ENCODE assay signal across 10 cellular contexts in genomic region chr2:7795358-7796199, GRCh38.
DNase-seq lines count a peak whose midpoint lies in the region; ATAC-seq and TF ChIP-seq lines count a peak whose summit lies in the region.
"Had no signal": no experiment of that assay in that cellular context is flagged by ENCODE, and none has a peak within 500 bp of the region (broad histone marks: within the 10 kb centered on the region; RNA-seq: fewer than 3 reads in every experiment).

No MANE protein-coding gene starts in this region.

- H3K4me1 ChIP-seq in neural progenitor cell: peaks cover 7% of the 10 kb centered on the region
- H3K4me1 ChIP-seq: tibial nerve had no signal

- H2AFZ ChIP-seq in neural progenitor cell (replicated peaks): peak overlapping the region; percentile 66
- H2AFZ ChIP-seq: PC-9 had no signal

- H3K9ac ChIP-seq in neural progenitor cell: no peak overlapping the region

- H3K4me3 ChIP-seq in neural progenitor cell: no peak overlapping the region
- H3K4me3 ChIP-seq: PC-9, tibial nerve had no signal

- H3K79me2 ChIP-seq in neural progenitor cell (ENCODE audit: low read depth): no peaks in the 10 kb centered on the region

- TF ChIP-seq CTCF in neural progenitor cell (IDR thresholded peaks at IDR 0.05): no peak

- H3F3A ChIP-seq in neural progenitor cell (ENCODE audit: low read depth): peaks cover 5% of the 10 kb centered on the region

- peaks cover 7% of the 10 kb centered on the region for H3K27me3 Mint-ChIP-seq in neural progenitor cell (ENCODE audit: insufficient read depth, low read depth)

- H3K27ac ChIP-seq in neural progenitor cell: peak overlapping the region; percentile 27
- H3K27ac ChIP-seq: PC-9, tibial nerve had no signal

- H3K27ac Mint-ChIP-seq in neural progenitor cell: no peak overlapping the region

- H3K36me3 ChIP-seq in neural progenitor cell: no peaks in the 10 kb centered on the region
- H3K36me3 ChIP-seq: tibial nerve had no signal

- H3K36me3 Mint-ChIP-seq in neural progenitor cell: peaks cover 3% of the 10 kb centered on the region

- no peaks in the 10 kb centered on the region for H3K9me3 ChIP-seq in neural progenitor cell (ENCODE audit: low read depth)
- H3K9me3 ChIP-seq: tibial nerve had no signal

- peak; percentile 37 for DNase-seq in NCI-H748 (lab: John Stamatoyannopoulos, UW; ENCODE audit: unreplicated experiment)
- no peak for DNase-seq in NCI-H748 treated with DMSO at 0.1 percent for 48 hours (lab: John Stamatoyannopoulos, UW)
- peak; percentile 78 for DNase-seq in NCI-H2107 (lab: John Stamatoyannopoulos, UW)
- DNase-seq in amniotic epithelial cell (ENCODE audit: low read depth): peak; percentile 76
- peak; percentile 17 for DNase-seq in neural progenitor cell (ENCODE audit: low spot score)
- no peak for DNase-seq in HEK293T (ENCODE audit: extremely low spot score)

- POLR2A ChIA-PET in HEK293T (lab: Yijun Ruan, JAX): no interaction called here

- H3K9me3 Mint-ChIP-seq in neural progenitor cell: peaks cover 10% of the 10 kb centered on the region

- peaks cover 7% of the 10 kb centered on the region for H3K4me1 Mint-ChIP-seq in neural progenitor cell

- H3K4me3 Mint-ChIP-seq in neural progenitor cell: no peak overlapping the region

- no peaks in the 10 kb centered on the region for H3K27me3 ChIP-seq in neural progenitor cell
- H3K27me3 ChIP-seq: tibial nerve had no signal

- CTCF ChIA-PET in HEK293T (lab: Yijun Ruan, JAX): no interaction called here

- ATAC-seq in HG02610 (IDR thresholded peaks at IDR 0.05; ENCODE audit: unreplicated experiment) (no peak), HG03457 (IDR thresholded peaks at IDR 0.05; ENCODE audit: unreplicated experiment) (no peak)

- H3K4me2 ChIP-seq in neural progenitor cell: peak overlapping the region; percentile 41
- H3K4me2 ChIP-seq: PC-9 had no signal

- H4K20me1 ChIP-seq in neural progenitor cell (ENCODE audit: low read depth): no peaks in the 10 kb centered on the region

TF ChIP-seq in HEK293T, 16 proteins besides CTCF, POLR2A, EP300 and RAD21:
- TF ChIP-seq ARNT (IDR thresholded peaks at IDR 0.05) (no peak), FOXA1 (IDR thresholded peaks at IDR 0.05) (no peak), CTBP1 (IDR thresholded peaks at IDR 0.05; ENCODE audit: borderline replicate concordance) (no peak), ELF4 (IDR thresholded peaks at IDR 0.05) (no peak), LEF1 (IDR thresholded peaks at IDR 0.05; ENCODE audit: borderline replicate concordance) (no peak), L3MBTL2 (conservative IDR thresholded peaks at IDR 0.05) (no peak), SUZ12 (IDR thresholded peaks at IDR 0.05) (no peak), SP1 (IDR thresholded peaks at IDR 0.05) (no peak), NFRKB (IDR thresholded peaks at IDR 0.05) (no peak), ZNF384 (IDR thresholded peaks at IDR 0.05) (no peak), FOXK2 (IDR thresholded peaks at IDR 0.05) (no peak), FOXM1 (IDR thresholded peaks at IDR 0.05; ENCODE audit: borderline replicate concordance) (no peak), HDGF (IDR thresholded peaks at IDR 0.05; ENCODE audit: borderline replicate concordance) (no peak), PKNOX1 (IDR thresholded peaks at IDR 0.05) (no peak), BHLHE40 (IDR thresholded peaks at IDR 0.05; ENCODE audit: borderline replicate concordance) (no peak), TARDBP (IDR thresholded peaks at IDR 0.05) (no peak)

Comparison
In these comparisons a context has a peak if more than half of its experiments do, and no peak if none do; other contexts are left out.
1. DNase-seq: peak in NCI-H748 (single experiment), NCI-H2107 (single experiment), amniotic epithelial cell (single experiment) and neural progenitor cell (single experiment); none in NCI-H748 treated with DMSO at 0.1 percent for 48 hours (single experiment) and HEK293T (single experiment).